ENCODE assay signal across 21 cellular contexts in the genomic region with DNA sequence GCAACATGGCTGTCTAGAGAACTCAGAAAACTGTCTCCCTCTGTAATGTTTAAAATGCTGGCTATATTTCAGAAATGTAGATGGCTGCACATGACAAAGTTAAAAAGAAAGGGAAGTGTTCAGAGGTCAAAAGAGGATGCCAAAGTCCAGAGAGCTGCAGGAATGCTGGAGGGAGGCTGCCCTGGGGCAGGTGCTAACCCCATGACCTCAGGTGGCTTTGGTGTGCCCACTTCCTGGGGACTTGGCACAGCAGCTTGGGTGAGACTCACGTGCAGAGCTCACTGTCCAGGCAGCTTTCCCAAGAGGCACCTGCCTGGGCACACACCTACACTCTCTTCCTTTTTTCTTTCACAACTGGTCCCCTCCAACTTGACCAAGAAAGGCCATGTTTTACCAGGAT.
DNase-seq lines count a peak whose midpoint lies in the region; ATAC-seq, FAIRE-seq and TF ChIP-seq lines count a peak whose summit lies in the region.
"Had no signal": no experiment of that assay in that cellular context is flagged by ENCODE, and none has a peak within 500 bp of the region (broad histone marks: within the 10 kb centered on the region; RNA-seq: fewer than 3 reads in every experiment).

No MANE protein-coding gene starts in this region.

- no peak overlapping the region for H2BK120ac ChIP-seq in mesendoderm (ENCODE audit: low read depth, low read length)

- no peak overlapping the region for H3K4ac ChIP-seq in mesendoderm (ENCODE audit: low read depth, low read length)

- peaks cover 19% of the 10 kb centered on the region for H3K4me1 Mint-ChIP-seq in mesothelial cell of epicardium

- H3K4me3 ChIP-seq in A549 (no peak overlapping the region), gastroesophageal sphincter (no peak overlapping the region), mesendoderm (ENCODE audit: low read length) (no peak overlapping the region)
- H3K4me3 ChIP-seq in effector memory CD4-positive, alpha-beta T cell (ENCODE audit: insufficient read depth, low read depth, low read length, poor library complexity, severe bottlenecking) = no peak overlapping the region

- H4K5ac ChIP-seq in mesendoderm (ENCODE audit: low read length) = no peak overlapping the region

- no peak overlapping the region for H3K56ac ChIP-seq in mesendoderm (ENCODE audit: low read length)

- no peak overlapping the region for H2BK15ac ChIP-seq in mesendoderm (replicated peaks; ENCODE audit: low read depth)

- no peak for TF ChIP-seq CTCF in A549 (IDR thresholded peaks at IDR 0.05)
- TF ChIP-seq CTCF in VCaP (conservative IDR thresholded peaks at IDR 0.05) = no peak
- no peak for TF ChIP-seq CTCF in gastroesophageal sphincter (IDR thresholded peaks at IDR 0.05)
- TF ChIP-seq CTCF in mesothelial cell of epicardium (IDR thresholded peaks at IDR 0.05; ENCODE audit: unreplicated experiment) = no peak

- CTCF ChIA-PET in A549 (lab: Yijun Ruan, JAX) = interaction anchor here (0.9 kb wide), 1 partner anchor 44 kb away, joined by 3 read pairs; no protein-coding TSS in a partner anchor

- no peaks in the 10 kb centered on the region for H3K79me2 ChIP-seq in mesendoderm (ENCODE audit: control insufficient read depth, insufficient read depth, low read length)

- no peaks in the 10 kb centered on the region for H3K79me1 ChIP-seq in mesendoderm (ENCODE audit: low read length)

- H3K4me2 ChIP-seq in A549 (no peak overlapping the region; the same call in 1 of the 3 replicates), mesendoderm (ENCODE audit: low read length) (no peak overlapping the region)

- H3K27ac ChIP-seq in A549 (peak overlapping the region; percentile 75 to 79; a peak in 5 of 6 replicates), VCaP (peak overlapping the region; percentile 80; the same call in 1 of the 2 replicates), gastroesophageal sphincter (peak overlapping the region in 3 of 4 donors; percentile 85 to 89 (median 85)), mesendoderm (ENCODE audit: low read depth, low read length) (no peak overlapping the region)
- no peak overlapping the region for H3K27ac ChIP-seq in effector memory CD4-positive, alpha-beta T cell (ENCODE audit: insufficient read depth, low read length, poor library complexity, severe bottlenecking)

- no peak overlapping the region for H3K23ac ChIP-seq in mesendoderm (ENCODE audit: low read length)

- H3K18ac ChIP-seq in mesendoderm (ENCODE audit: low read length) = no peak overlapping the region

- no peak for TF ChIP-seq POLR2A in A549 (IDR thresholded peaks at IDR 0.05; ENCODE audit: low read length)
- no peak for TF ChIP-seq POLR2A in gastroesophageal sphincter (IDR thresholded peaks at IDR 0.05)

- ATAC-seq in A549 = no peak
- ATAC-seq in gastroesophageal sphincter = no peak
- ATAC-seq: CD8-positive, alpha-beta T cell; SK-N-SH treated with all-trans-retinoic acid at 6 μM for 48 hours had no signal

- H3K27me3 ChIP-seq in gastroesophageal sphincter (no peaks in the 10 kb centered on the region), mesendoderm (ENCODE audit: insufficient read depth, low read length, poor library complexity) (no peaks in the 10 kb centered on the region)
- H3K27me3 ChIP-seq in effector memory CD4-positive, alpha-beta T cell (replicated peaks; ENCODE audit: control insufficient read depth, insufficient read depth, low read length, poor library complexity, severe bottlenecking) = peaks cover 5% of the 10 kb centered on the region

- DNase-seq in A549 (ENCODE audit: low read depth in 1 of 2, low spot score in 1 of 2) (no peak), mucosa of gallbladder (ENCODE audit: low spot score) (peak; percentile 21), OCI-M1 (lab: John Stamatoyannopoulos, UW) (no peak), mesothelial cell of epicardium (ENCODE audit: low spot score in 2 of 2, unreplicated experiment in 2 of 2) (no peak), mesendoderm (no peak)
- no peak for DNase-seq in effector memory CD4-positive, alpha-beta T cell
- DNase-seq: 8988T; CD8-positive, alpha-beta T cell; DMS79; HCEC 1CT; NCI-H1048; NCI-H1436 treated with DMSO at 0.1 percent for 48 hours; NCI-H2081 treated with DMSO at 0.1 percent for 48 hours; NCI-H2227 treated with DMSO at 0.1 percent for 48 hours; NCI-H524; SHP77 had no signal

- H3K4me3 Mint-ChIP-seq in mesothelial cell of epicardium = no peak overlapping the region
- H3K4me3 Mint-ChIP-seq: CD8-positive, alpha-beta T cell had no signal

- no peak for TF ChIP-seq RAD21 in A549 (conservative IDR thresholded peaks at IDR 0.05 in 1 of 2, IDR thresholded peaks at IDR 0.05 in 1 of 2)

- no peaks in the 10 kb centered on the region for H3K36me3 Mint-ChIP-seq in mesothelial cell of epicardium
- H3K36me3 Mint-ChIP-seq: CD8-positive, alpha-beta T cell had no signal

- H4K8ac ChIP-seq in mesendoderm (ENCODE audit: low read depth, low read length) = no peak overlapping the region

- 40% methylated on average over 1 of the region's 1 CpG for WGBS in A549 (ENCODE audit: missing lambda C conversion rate)
- 40% methylated on average over 1 of the region's 1 CpG; no CpG with 5 or more reads in 1 of the 2 donors for WGBS in gastroesophageal sphincter (ENCODE audit: low coverage in 1 of 2), 2 donors
- WGBS in mesendoderm (ENCODE audit: extremely low coverage, insufficient coverage, low lambda C conversion rate) = no CpG with 5 or more reads among the region's 1 CpG

- POLR2A ChIA-PET in A549 (lab: Yijun Ruan, JAX) = no interaction called here

- H3K9me3 ChIP-seq in A549 = no peaks in the 10 kb centered on the region
- H3K9me3 ChIP-seq in gastroesophageal sphincter = no peaks in the 10 kb centered on the region
- no peaks in the 10 kb centered on the region for H3K9me3 ChIP-seq in effector memory CD4-positive, alpha-beta T cell (ENCODE audit: control insufficient read depth, low read length)

- peaks cover 8% of the 10 kb centered on the region for H3K27me3 Mint-ChIP-seq in mesothelial cell of epicardium (ENCODE audit: low read depth)

- no peak overlapping the region for H2BK5ac ChIP-seq in mesendoderm (ENCODE audit: low read length)

- no peaks in the 10 kb centered on the region for H3K9me3 Mint-ChIP-seq in mesothelial cell of epicardium
- H3K9me3 Mint-ChIP-seq: CD8-positive, alpha-beta T cell had no signal

- H3K9ac ChIP-seq in mesendoderm (ENCODE audit: low read length) = no peak overlapping the region

- H3K4me1 ChIP-seq in A549 (peaks cover 24% of the 10 kb centered on the region), gastroesophageal sphincter (peaks cover 10 to 35% (median 18%) of the 10 kb centered on the region in 3 donors), mesendoderm (ENCODE audit: control insufficient read depth, low read depth, low read length) (no peaks in the 10 kb centered on the region)
- no peaks in the 10 kb centered on the region for H3K4me1 ChIP-seq in effector memory CD4-positive, alpha-beta T cell (ENCODE audit: control insufficient read depth, insufficient read depth, low read length, poor library complexity, severe bottlenecking)

- H2AK5ac ChIP-seq in mesendoderm (ENCODE audit: low read length) = no peak overlapping the region

- H3K36me3 ChIP-seq in gastroesophageal sphincter (no peaks in the 10 kb centered on the region), mesendoderm (ENCODE audit: control insufficient read depth, insufficient read depth, low read length) (no peaks in the 10 kb centered on the region)
- H3K36me3 ChIP-seq in effector memory CD4-positive, alpha-beta T cell (ENCODE audit: control insufficient read depth, insufficient read depth, low read length) = no peaks in the 10 kb centered on the region

- no peak for FAIRE-seq in A549 (lab: Jason Lieb, UNC)
- FAIRE-seq: D721Med, RCC 7860 had no signal

- no peak for TF ChIP-seq EP300 in A549 (IDR thresholded peaks at IDR 0.05)
- TF ChIP-seq EP300 in gastroesophageal sphincter (IDR thresholded peaks at IDR 0.05) = no peak

- H3K27ac Mint-ChIP-seq in mesothelial cell of epicardium = no peak overlapping the region
- H3K27ac Mint-ChIP-seq: CD8-positive, alpha-beta T cell had no signal

TF ChIP-seq in A549, 52 proteins besides CTCF, POLR2A, EP300 and RAD21 (continues in another document):
- TF ChIP-seq HOXA7 (CRISPR knock-in tag; IDR thresholded peaks at IDR 0.05) (no peak), KDM5A (IDR thresholded peaks at IDR 0.05) (no peak), ZSCAN20 (CRISPR knock-in tag; IDR thresholded peaks at IDR 0.05) (no peak), EHF (CRISPR knock-in tag; IDR thresholded peaks at IDR 0.05) (no peak), NR3C1 (IDR thresholded peaks at IDR 0.05) (no peak), HOXB5 (CRISPR knock-in tag; IDR thresholded peaks at IDR 0.05) (no peak), RCOR1 (IDR thresholded peaks at IDR 0.05; ENCODE audit: low read depth, low read length) (no peak), POLR2AphosphoS2 (conservative IDR thresholded peaks at IDR 0.05; ENCODE audit: low read length) (no peak), CBX8 (IDR thresholded peaks at IDR 0.05) (no peak)
- TF ChIP-seq, protein P1, sequence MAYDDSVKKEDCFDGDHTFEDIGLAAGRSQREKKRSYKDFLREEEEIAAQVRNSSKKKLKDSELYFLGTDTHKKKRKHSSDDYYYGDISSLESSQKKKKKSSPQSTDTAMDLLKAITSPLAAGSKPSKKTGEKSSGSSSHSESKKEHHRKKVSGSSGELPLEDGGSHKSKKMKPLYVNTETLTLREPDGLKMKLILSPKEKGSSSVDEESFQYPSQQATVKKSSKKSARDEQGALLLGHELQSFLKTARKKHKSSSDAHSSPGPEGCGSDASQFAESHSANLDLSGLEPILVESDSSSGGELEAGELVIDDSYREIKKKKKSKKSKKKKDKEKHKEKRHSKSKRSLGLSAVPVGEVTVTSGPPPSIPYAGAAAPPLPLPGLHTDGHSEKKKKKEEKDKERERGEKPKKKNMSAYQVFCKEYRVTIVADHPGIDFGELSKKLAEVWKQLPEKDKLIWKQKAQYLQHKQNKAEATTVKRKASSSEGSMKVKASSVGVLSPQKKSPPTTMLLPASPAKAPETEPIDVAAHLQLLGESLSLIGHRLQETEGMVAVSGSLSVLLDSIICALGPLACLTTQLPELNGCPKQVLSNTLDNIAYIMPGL (CRISPR knock-in tag; IDR thresholded peaks at IDR 0.05; ENCODE audit: borderline replicate concordance) = no peak
- TF ChIP-seq, protein P2, sequence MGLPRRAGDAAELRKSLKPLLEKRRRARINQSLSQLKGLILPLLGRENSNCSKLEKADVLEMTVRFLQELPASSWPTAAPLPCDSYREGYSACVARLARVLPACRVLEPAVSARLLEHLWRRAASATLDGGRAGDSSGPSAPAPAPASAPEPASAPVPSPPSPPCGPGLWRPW (IDR thresholded peaks at IDR 0.05) = no peak
- TF ChIP-seq, protein P3, sequence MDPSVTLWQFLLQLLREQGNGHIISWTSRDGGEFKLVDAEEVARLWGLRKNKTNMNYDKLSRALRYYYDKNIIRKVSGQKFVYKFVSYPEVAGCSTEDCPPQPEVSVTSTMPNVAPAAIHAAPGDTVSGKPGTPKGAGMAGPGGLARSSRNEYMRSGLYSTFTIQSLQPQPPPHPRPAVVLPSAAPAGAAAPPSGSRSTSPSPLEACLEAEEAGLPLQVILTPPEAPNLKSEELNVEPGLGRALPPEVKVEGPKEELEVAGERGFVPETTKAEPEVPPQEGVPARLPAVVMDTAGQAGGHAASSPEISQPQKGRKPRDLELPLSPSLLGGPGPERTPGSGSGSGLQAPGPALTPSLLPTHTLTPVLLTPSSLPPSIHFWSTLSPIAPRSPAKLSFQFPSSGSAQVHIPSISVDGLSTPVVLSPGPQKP (IDR thresholded peaks at IDR 0.05; ENCODE audit: low read depth, low read length) = no peak

Comparison
In these comparisons a context has a peak if more than half of its experiments do, and no peak if none do; other contexts are left out.
1. H3K27ac ChIP-seq: peak in A549 (2 of 2), VCaP (single experiment) and gastroesophageal sphincter (3 of 4); none in effector memory CD4-positive, alpha-beta T cell (single experiment) and mesendoderm (single experiment).